1 cellular context compared by ENCODE assay signal in the genomic region with DNA sequence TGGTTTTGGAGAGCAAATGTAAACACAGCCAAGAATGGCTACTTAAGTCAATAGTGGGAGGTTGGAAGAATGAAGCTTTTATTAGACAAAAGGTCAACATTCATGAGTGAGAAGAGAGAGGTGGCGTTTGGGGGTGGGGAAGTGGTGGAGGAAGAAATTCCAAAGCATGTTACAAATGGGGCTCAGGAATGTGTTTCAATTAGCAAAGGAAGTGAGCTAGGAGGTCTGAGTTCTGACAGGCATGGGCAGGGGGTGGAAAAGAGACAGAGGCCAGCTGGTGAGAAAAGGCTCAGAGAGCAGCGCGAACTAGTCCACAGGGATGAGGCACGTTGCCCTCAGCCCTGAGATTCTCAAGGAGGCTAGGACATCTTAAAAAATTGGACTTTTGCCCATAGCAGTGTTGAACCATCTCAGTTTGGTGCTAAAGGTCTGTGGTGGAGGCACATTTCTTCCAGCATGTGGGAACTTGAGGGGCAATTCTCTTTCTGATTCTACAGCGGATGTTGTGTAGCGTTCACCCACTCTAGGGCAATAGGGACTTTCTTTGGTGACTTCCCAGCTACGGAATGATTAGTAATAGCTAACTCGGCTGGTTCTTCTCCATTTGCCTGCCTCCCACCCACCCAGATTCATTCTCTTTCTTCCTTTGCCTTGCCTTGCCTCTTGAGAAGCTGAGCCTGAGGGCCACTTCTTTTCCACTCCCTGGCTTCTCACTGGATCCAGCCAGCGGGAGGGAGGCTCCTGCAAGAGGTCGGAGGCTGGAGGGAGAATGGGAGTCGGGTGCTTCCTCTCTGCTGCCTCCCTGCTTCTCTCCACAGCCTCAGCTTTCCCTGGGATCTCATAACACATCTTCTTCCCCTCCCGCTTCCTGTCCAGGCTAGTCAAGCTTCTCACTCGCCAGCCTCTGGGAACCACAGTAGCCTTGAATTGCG.
A peak's percentile ranks its signal among the peaks of the same experiment; 100 is the strongest.
TF ChIP-seq lines count a peak whose summit lies in the region.

No MANE protein-coding gene starts in this region.

TF ChIP-seq in HepG2, 621 proteins besides CTCF, POLR2A, EP300 and RAD21 (continued from another document and continues in another):
- TF ChIP-seq ZNF703 (CRISPR knock-in tag; IDR thresholded peaks at IDR 0.05; ENCODE audit: borderline replicate concordance) (no peak), HNRNPL (IDR thresholded peaks at IDR 0.05; ENCODE audit: low read depth, low read length) (no peak), ZNF496 (CRISPR knock-in tag; IDR thresholded peaks at IDR 0.05; ENCODE audit: insufficient replicate concordance) (no peak), ELF3 (CRISPR knock-in tag; IDR thresholded peaks at IDR 0.05) (no peak), HMG20B (CRISPR knock-in tag; conservative IDR thresholded peaks at IDR 0.05) (no peak), HOXA3 (CRISPR knock-in tag; IDR thresholded peaks at IDR 0.05) (peak; percentile 7; the same call in 1 of the 2 replicates), ZNF235 (CRISPR knock-in tag; IDR thresholded peaks at IDR 0.05; ENCODE audit: borderline replicate concordance) (0 out of 2 replicates have a peak, but pooled peaks have one; percentile 30), KMT2B (CRISPR knock-in tag; IDR thresholded peaks at IDR 0.05) (0 out of 2 replicates have a peak, but pooled peaks have one; percentile 18), TBX2 (CRISPR knock-in tag; IDR thresholded peaks at IDR 0.05; ENCODE audit: borderline replicate concordance) (peak; percentile 92), ZNF552 (CRISPR knock-in tag; IDR thresholded peaks at IDR 0.05; ENCODE audit: borderline replicate concordance) (no peak), NPAS2 (CRISPR knock-in tag; IDR thresholded peaks at IDR 0.05; ENCODE audit: borderline replicate concordance) (no peak), ZNF605 (CRISPR knock-in tag; IDR thresholded peaks at IDR 0.05) (no peak), DMAP1 (CRISPR knock-in tag; IDR thresholded peaks at IDR 0.05) (0 out of 2 replicates have a peak, but pooled peaks have one; percentile 51), FOXK2 (IDR thresholded peaks at IDR 0.05) (peak; percentile 30; the same call in 1 of the 2 replicates), SMC3 (IDR thresholded peaks at IDR 0.05; ENCODE audit: low read length) (no peak), ZNF224 (CRISPR knock-in tag; IDR thresholded peaks at IDR 0.05) (no peak), IRX3 (CRISPR knock-in tag; IDR thresholded peaks at IDR 0.05; ENCODE audit: borderline replicate concordance, low read depth) (no peak), ZNF589 (CRISPR knock-in tag; conservative IDR thresholded peaks at IDR 0.05) (no peak), YEATS4 (CRISPR knock-in tag; IDR thresholded peaks at IDR 0.05; ENCODE audit: borderline replicate concordance) (no peak), ZNF644 (CRISPR knock-in tag; IDR thresholded peaks at IDR 0.05; ENCODE audit: low read depth) (peak; percentile 64; the same call in 1 of the 2 replicates), AHR (CRISPR knock-in tag; IDR thresholded peaks at IDR 0.05) (no peak), MTF2 (CRISPR knock-in tag; IDR thresholded peaks at IDR 0.05; ENCODE audit: borderline replicate concordance) (no peak), GZF1 (CRISPR knock-in tag; IDR thresholded peaks at IDR 0.05) (no peak), ZNF33A (CRISPR knock-in tag; IDR thresholded peaks at IDR 0.05; ENCODE audit: borderline replicate concordance) (no peak), ZNF614 (CRISPR knock-in tag; IDR thresholded peaks at IDR 0.05; ENCODE audit: borderline replicate concordance) (peak; percentile 85; the same call in 1 of the 2 replicates), FOXP1 (IDR thresholded peaks at IDR 0.05) (no peak), FOXP1 (CRISPR knock-in tag; IDR thresholded peaks at IDR 0.05) (peak; percentile 65), ZNF567 (CRISPR knock-in tag; IDR thresholded peaks at IDR 0.05; ENCODE audit: borderline replicate concordance) (no peak), KAT7 (CRISPR knock-in tag; IDR thresholded peaks at IDR 0.05; ENCODE audit: borderline replicate concordance) (no peak; the same call in 1 of the 2 replicates), BHLHE40 (IDR thresholded peaks at IDR 0.05; ENCODE audit: low read length) (no peak), ZNF343 (CRISPR knock-in tag; IDR thresholded peaks at IDR 0.05) (no peak), ZNF335 (CRISPR knock-in tag; IDR thresholded peaks at IDR 0.05) (no peak; the same call in 1 of the 2 replicates), ZNF207 (IDR thresholded peaks at IDR 0.05; ENCODE audit: borderline replicate concordance) (no peak), ADNP (CRISPR knock-in tag; IDR thresholded peaks at IDR 0.05) (no peak), KDM4B (CRISPR knock-in tag; IDR thresholded peaks at IDR 0.05) (no peak), ARNT (IDR thresholded peaks at IDR 0.05) (no peak), HNF4G (IDR thresholded peaks at IDR 0.05; ENCODE audit: borderline replicate concordance, low read depth, low read length) (peak; percentile 13; the same call in 1 of the 2 replicates), HNF4G (CRISPR knock-in tag; IDR thresholded peaks at IDR 0.05; ENCODE audit: borderline replicate concordance, low read depth) (no peak), ZNF768 (CRISPR knock-in tag; IDR thresholded peaks at IDR 0.05) (no peak), U2AF2 (IDR thresholded peaks at IDR 0.05; ENCODE audit: low read depth, low read length) (no peak), ZC3H13 (CRISPR knock-in tag; IDR thresholded peaks at IDR 0.05) (no peak), REL (CRISPR knock-in tag; conservative IDR thresholded peaks at IDR 0.05) (no peak)
- TF ChIP-seq, protein P1, sequence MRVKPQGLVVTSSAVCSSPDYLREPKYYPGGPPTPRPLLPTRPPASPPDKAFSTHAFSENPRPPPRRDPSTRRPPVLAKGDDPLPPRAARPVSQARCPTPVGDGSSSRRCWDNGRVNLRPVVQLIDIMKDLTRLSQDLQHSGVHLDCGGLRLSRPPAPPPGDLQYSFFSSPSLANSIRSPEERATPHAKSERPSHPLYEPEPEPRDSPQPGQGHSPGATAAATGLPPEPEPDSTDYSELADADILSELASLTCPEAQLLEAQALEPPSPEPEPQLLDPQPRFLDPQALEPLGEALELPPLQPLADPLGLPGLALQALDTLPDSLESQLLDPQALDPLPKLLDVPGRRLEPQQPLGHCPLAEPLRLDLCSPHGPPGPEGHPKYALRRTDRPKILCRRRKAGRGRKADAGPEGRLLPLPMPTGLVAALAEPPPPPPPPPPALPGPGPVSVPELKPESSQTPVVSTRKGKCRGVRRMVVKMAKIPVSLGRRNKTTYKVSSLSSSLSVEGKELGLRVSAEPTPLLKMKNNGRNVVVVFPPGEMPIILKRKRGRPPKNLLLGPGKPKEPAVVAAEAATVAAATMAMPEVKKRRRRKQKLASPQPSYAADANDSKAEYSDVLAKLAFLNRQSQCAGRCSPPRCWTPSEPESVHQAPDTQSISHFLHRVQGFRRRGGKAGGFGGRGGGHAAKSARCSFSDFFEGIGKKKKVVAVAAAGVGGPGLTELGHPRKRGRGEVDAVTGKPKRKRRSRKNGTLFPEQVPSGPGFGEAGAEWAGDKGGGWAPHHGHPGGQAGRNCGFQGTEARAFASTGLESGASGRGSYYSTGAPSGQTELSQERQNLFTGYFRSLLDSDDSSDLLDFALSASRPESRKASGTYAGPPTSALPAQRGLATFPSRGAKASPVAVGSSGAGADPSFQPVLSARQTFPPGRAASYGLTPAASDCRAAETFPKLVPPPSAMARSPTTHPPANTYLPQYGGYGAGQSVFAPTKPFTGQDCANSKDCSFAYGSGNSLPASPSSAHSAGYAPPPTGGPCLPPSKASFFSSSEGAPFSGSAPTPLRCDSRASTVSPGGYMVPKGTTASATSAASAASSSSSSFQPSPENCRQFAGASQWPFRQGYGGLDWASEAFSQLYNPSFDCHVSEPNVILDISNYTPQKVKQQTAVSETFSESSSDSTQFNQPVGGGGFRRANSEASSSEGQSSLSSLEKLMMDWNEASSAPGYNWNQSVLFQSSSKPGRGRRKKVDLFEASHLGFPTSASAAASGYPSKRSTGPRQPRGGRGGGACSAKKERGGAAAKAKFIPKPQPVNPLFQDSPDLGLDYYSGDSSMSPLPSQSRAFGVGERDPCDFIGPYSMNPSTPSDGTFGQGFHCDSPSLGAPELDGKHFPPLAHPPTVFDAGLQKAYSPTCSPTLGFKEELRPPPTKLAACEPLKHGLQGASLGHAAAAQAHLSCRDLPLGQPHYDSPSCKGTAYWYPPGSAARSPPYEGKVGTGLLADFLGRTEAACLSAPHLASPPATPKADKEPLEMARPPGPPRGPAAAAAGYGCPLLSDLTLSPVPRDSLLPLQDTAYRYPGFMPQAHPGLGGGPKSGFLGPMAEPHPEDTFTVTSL (CRISPR knock-in tag; IDR thresholded peaks at IDR 0.05; ENCODE audit: borderline replicate concordance), result peak; percentile 38; the same call in 1 of the 2 replicates
- TF ChIP-seq, protein P2, sequence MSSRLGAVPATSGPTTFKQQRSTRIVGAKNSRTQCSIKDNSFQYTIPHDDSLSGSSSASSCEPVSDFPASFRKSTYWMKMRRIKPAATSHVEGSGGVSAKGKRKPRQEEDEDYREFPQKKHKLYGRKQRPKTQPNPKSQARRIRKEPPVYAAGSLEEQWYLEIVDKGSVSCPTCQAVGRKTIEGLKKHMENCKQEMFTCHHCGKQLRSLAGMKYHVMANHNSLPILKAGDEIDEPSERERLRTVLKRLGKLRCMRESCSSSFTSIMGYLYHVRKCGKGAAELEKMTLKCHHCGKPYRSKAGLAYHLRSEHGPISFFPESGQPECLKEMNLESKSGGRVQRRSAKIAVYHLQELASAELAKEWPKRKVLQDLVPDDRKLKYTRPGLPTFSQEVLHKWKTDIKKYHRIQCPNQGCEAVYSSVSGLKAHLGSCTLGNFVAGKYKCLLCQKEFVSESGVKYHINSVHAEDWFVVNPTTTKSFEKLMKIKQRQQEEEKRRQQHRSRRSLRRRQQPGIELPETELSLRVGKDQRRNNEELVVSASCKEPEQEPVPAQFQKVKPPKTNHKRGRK (CRISPR knock-in tag; IDR thresholded peaks at IDR 0.05), result no peak
- TF ChIP-seq, protein P3, sequence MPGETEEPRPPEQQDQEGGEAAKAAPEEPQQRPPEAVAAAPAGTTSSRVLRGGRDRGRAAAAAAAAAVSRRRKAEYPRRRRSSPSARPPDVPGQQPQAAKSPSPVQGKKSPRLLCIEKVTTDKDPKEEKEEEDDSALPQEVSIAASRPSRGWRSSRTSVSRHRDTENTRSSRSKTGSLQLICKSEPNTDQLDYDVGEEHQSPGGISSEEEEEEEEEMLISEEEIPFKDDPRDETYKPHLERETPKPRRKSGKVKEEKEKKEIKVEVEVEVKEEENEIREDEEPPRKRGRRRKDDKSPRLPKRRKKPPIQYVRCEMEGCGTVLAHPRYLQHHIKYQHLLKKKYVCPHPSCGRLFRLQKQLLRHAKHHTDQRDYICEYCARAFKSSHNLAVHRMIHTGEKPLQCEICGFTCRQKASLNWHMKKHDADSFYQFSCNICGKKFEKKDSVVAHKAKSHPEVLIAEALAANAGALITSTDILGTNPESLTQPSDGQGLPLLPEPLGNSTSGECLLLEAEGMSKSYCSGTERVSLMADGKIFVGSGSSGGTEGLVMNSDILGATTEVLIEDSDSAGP (CRISPR knock-in tag; IDR thresholded peaks at IDR 0.05; ENCODE audit: borderline replicate concordance), result no peak; the same call in 1 of the 2 replicates
- TF ChIP-seq, protein P4, sequence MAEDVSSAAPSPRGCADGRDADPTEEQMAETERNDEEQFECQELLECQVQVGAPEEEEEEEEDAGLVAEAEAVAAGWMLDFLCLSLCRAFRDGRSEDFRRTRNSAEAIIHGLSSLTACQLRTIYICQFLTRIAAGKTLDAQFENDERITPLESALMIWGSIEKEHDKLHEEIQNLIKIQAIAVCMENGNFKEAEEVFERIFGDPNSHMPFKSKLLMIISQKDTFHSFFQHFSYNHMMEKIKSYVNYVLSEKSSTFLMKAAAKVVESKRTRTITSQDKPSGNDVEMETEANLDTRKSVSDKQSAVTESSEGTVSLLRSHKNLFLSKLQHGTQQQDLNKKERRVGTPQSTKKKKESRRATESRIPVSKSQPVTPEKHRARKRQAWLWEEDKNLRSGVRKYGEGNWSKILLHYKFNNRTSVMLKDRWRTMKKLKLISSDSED (CRISPR knock-in tag; IDR thresholded peaks at IDR 0.05), result no peak
- TF ChIP-seq, protein P5, sequence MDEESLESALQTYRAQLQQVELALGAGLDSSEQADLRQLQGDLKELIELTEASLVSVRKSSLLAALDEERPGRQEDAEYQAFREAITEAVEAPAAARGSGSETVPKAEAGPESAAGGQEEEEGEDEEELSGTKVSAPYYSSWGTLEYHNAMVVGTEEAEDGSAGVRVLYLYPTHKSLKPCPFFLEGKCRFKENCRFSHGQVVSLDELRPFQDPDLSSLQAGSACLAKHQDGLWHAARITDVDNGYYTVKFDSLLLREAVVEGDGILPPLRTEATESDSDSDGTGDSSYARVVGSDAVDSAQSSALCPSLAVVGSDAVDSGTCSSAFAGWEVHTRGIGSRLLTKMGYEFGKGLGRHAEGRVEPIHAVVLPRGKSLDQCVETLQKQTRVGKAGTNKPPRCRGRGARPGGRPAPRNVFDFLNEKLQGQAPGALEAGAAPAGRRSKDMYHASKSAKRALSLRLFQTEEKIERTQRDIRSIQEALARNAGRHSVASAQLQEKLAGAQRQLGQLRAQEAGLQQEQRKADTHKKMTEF (CRISPR knock-in tag; IDR thresholded peaks at IDR 0.05), result 0 out of 2 replicates have a peak, but pooled peaks have one; percentile 25
- TF ChIP-seq, protein P6, sequence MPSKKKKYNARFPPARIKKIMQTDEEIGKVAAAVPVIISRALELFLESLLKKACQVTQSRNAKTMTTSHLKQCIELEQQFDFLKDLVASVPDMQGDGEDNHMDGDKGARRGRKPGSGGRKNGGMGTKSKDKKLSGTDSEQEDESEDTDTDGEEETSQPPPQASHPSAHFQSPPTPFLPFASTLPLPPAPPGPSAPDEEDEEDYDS (CRISPR knock-in tag; IDR thresholded peaks at IDR 0.05), result no peak
- TF ChIP-seq, protein P7, sequence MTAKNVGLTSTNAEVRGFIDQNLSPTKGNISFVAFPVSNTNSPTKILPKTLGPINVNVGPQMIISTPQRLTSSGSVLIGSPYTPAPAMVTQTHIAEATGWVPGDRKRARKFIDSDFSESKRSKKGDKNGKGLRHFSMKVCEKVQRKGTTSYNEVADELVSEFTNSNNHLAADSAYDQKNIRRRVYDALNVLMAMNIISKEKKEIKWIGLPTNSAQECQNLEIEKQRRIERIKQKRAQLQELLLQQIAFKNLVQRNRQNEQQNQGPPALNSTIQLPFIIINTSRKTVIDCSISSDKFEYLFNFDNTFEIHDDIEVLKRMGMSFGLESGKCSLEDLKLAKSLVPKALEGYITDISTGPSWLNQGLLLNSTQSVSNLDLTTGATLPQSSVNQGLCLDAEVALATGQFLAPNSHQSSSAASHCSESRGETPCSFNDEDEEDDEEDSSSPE (CRISPR knock-in tag; IDR thresholded peaks at IDR 0.05), result no peak
- TF ChIP-seq, protein P8, sequence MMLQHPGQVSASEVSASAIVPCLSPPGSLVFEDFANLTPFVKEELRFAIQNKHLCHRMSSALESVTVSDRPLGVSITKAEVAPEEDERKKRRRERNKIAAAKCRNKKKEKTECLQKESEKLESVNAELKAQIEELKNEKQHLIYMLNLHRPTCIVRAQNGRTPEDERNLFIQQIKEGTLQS (CRISPR knock-in tag; IDR thresholded peaks at IDR 0.05), result peak; percentile 10; the same call in 1 of the 2 replicates
- TF ChIP-seq, protein P9, sequence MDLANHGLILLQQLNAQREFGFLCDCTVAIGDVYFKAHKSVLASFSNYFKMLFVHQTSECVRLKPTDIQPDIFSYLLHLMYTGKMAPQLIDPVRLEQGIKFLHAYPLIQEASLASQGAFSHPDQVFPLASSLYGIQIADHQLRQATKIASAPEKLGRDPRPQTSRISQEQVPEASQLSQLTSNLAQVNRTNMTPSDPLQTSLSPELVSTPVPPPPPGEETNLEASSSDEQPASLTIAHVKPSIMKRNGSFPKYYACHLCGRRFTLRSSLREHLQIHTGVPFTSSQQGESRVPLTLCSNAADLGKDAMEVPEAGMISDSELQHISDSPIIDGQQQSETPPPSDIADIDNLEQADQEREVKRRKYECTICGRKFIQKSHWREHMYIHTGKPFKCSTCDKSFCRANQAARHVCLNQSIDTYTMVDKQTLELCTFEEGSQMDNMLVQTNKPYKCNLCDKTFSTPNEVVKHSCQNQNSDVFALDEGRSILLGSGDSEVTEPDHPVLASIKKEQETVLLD (CRISPR knock-in tag; IDR thresholded peaks at IDR 0.05; ENCODE audit: low read depth), result no peak
